In genomic region chr11:29507381-29507780, GRCh38 we compare ENCODE assay signal across 18 cellular contexts.
"Had no signal": no experiment of that assay in that cellular context is flagged by ENCODE, and none has a peak within 500 bp of the region (broad histone marks: within the 10 kb centered on the region; RNA-seq: fewer than 3 reads in every experiment).

No MANE protein-coding gene starts in this region.

- DNase-seq: Kasumi-1, MM.1S, NCI-H1092 treated with DMSO at 0.1 percent for 48 hours, NCI-H1436, NCI-H187, NCI-H2029, NCI-H2081 treated with DMSO at 0.1 percent for 48 hours, NCI-H2171, NCI-H226, NCI-H446, NCI-H510A, NCI-H524 treated with DMSO at 0.1 percent for 48 hours, NCI-H69, NCI-H774, SHP77 had no signal

- FAIRE-seq: HTR-8/SVneo, K562, RCC 7860 had no signal
